In the genomic region with DNA sequence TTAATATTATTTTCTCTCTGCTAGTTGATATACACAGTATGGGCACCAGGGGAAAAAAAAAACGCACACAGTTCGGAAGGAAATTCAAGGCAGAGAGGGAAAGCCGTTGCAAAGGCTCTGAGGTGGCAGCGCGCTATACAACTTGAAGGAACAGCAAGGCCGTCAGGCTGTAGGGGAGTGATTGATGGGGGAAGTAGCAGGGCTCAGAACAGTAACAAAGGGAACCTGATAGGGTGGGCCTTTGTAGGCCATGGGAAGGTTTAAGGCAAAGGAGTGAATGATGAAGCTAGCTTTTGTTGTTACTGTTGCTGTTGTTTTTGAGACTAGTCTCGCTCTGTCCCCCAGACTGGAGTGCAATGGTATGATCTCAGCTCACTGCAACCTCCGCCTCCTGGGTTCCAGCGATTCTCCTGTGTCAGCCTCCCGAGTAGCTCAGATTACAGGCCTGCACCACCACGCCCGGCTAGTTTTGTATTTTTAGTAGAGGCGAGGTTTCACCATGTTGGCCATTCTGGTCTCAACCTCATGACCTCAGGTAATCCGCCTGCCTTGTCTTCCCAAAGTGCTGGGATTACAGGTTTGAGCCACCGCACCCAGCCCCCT, we compare ENCODE assay signal across 1 cellular context.
A peak's percentile ranks its signal among the peaks of the same experiment; 100 is the strongest.
TF ChIP-seq lines count a peak whose summit lies in the region.

No MANE protein-coding gene starts in this region.

TF ChIP-seq in HEK293, 187 proteins besides CTCF, POLR2A, EP300 and RAD21 (continued from another document):
- TF ChIP-seq, protein P1, sequence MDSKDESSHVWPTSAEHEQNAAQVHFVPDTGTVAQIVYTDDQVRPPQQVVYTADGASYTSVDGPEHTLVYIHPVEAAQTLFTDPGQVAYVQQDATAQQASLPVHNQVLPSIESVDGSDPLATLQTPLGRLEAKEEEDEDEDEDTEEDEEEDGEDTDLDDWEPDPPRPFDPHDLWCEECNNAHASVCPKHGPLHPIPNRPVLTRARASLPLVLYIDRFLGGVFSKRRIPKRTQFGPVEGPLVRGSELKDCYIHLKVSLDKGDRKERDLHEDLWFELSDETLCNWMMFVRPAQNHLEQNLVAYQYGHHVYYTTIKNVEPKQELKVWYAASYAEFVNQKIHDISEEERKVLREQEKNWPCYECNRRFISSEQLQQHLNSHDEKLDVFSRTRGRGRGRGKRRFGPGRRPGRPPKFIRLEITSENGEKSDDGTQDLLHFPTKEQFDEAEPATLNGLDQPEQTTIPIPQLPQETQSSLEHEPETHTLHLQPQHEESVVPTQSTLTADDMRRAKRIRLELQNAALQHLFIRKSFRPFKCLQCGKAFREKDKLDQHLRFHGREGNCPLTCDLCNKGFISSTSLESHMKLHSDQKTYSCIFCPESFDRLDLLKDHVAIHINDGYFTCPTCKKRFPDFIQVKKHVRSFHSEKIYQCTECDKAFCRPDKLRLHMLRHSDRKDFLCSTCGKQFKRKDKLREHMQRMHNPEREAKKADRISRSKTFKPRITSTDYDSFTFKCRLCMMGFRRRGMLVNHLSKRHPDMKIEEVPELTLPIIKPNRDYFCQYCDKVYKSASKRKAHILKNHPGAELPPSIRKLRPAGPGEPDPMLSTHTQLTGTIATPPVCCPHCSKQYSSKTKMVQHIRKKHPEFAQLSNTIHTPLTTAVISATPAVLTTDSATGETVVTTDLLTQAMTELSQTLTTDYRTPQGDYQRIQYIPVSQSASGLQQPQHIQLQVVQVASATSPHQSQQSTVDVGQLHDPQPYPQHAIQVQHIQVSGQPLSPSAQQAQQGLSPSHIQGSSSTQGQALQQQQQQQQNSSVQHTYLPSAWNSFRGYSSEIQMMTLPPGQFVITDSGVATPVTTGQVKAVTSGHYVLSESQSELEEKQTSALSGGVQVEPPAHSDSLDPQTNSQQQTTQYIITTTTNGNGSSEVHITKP (tag by site-specific recombination; IDR thresholded peaks at IDR 0.05) = peak; percentile 85
- TF ChIP-seq GLI4 (tag by site-specific recombination; IDR thresholded peaks at IDR 0.05) (no peak), ZFP69B (tag by site-specific recombination; IDR thresholded peaks at IDR 0.05) (no peak), ZNF513 (tag by site-specific recombination; IDR thresholded peaks at IDR 0.05) (no peak), ZNF629 (tag by site-specific recombination; IDR thresholded peaks at IDR 0.05) (no peak), ZNF211 (tag by site-specific recombination; IDR thresholded peaks at IDR 0.05; ENCODE audit: low read depth) (no peak), ZNF610 (tag by site-specific recombination; IDR thresholded peaks at IDR 0.05; ENCODE audit: borderline replicate concordance) (no peak), ZNF449 (tag by site-specific recombination; IDR thresholded peaks at IDR 0.05) (no peak), MZF1 (tag by site-specific recombination; IDR thresholded peaks at IDR 0.05; ENCODE audit: borderline replicate concordance) (no peak), ZNF639 (tag by site-specific recombination; IDR thresholded peaks at IDR 0.05) (no peak), MEIS1 (CRISPR knock-in tag; IDR thresholded peaks at IDR 0.05; ENCODE audit: borderline replicate concordance) (no peak), KLF1 (tag by site-specific recombination; IDR thresholded peaks at IDR 0.05) (peak; percentile 49; the same call in 1 of the 2 replicates), ZNF155 (tag by site-specific recombination; IDR thresholded peaks at IDR 0.05) (no peak), ZNF596 (tag by site-specific recombination; IDR thresholded peaks at IDR 0.05) (no peak), ZNF184 (tag by site-specific recombination; IDR thresholded peaks at IDR 0.05) (no peak), ZNF549 (tag by site-specific recombination; IDR thresholded peaks at IDR 0.05) (no peak), SETDB1 (IDR thresholded peaks at IDR 0.05; ENCODE audit: insufficient read length, low read length) (peak; percentile 55), SALL2 (tag by site-specific recombination; IDR thresholded peaks at IDR 0.05; ENCODE audit: borderline replicate concordance) (no peak), ZNF548 (tag by site-specific recombination; IDR thresholded peaks at IDR 0.05) (no peak), YY2 (tag by site-specific recombination; IDR thresholded peaks at IDR 0.05) (no peak), ZNF223 (tag by site-specific recombination; IDR thresholded peaks at IDR 0.05) (peak; percentile 35; the same call in 1 of the 2 replicates), ZNF23 (tag by site-specific recombination; IDR thresholded peaks at IDR 0.05; ENCODE audit: borderline replicate concordance) (no peak), ZNF670 (tag by site-specific recombination; IDR thresholded peaks at IDR 0.05; ENCODE audit: low read depth) (no peak), GLIS1 (tag by site-specific recombination; IDR thresholded peaks at IDR 0.05) (no peak), ZNF433 (tag by site-specific recombination; IDR thresholded peaks at IDR 0.05; ENCODE audit: low read depth) (no peak), ZNF266 (tag by site-specific recombination; IDR thresholded peaks at IDR 0.05; ENCODE audit: low read depth) (no peak)
- TF ChIP-seq, protein P2, sequence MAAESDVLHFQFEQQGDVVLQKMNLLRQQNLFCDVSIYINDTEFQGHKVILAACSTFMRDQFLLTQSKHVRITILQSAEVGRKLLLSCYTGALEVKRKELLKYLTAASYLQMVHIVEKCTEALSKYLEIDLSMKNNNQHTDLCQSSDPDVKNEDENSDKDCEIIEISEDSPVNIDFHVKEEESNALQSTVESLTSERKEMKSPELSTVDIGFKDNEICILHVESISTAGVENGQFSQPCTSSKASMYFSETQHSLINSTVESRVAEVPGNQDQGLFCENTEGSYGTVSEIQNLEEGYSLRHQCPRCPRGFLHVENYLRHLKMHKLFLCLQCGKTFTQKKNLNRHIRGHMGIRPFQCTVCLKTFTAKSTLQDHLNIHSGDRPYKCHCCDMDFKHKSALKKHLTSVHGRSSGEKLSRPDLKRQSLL (tag by site-specific recombination; IDR thresholded peaks at IDR 0.05) = no peak
